In the genomic region with DNA sequence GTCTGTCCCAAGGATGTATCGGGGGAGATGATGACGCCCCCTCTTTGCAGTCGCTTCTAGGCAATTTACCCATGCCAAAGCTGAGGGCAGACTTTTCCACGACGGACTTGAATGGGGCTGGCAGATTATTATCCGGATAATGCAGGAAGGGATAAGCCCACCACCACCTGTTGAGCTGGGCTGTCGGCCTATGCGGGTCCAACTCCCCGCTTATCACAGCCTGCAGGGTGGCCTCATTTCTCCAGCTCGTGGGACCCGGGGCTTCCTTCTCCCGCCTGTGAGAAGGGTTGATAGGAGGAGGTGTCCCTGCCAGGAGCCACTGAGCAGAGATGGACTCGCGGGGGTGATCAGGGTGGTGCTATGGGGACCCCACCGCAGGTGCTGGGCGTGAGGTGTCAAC, we compare ENCODE assay signal across 1 cellular context.
TF ChIP-seq lines count a peak whose summit lies in the region.

No MANE protein-coding gene starts in this region.

TF ChIP-seq in HepG2, 621 proteins besides CTCF, POLR2A, EP300 and RAD21:
- TF ChIP-seq, protein P1, sequence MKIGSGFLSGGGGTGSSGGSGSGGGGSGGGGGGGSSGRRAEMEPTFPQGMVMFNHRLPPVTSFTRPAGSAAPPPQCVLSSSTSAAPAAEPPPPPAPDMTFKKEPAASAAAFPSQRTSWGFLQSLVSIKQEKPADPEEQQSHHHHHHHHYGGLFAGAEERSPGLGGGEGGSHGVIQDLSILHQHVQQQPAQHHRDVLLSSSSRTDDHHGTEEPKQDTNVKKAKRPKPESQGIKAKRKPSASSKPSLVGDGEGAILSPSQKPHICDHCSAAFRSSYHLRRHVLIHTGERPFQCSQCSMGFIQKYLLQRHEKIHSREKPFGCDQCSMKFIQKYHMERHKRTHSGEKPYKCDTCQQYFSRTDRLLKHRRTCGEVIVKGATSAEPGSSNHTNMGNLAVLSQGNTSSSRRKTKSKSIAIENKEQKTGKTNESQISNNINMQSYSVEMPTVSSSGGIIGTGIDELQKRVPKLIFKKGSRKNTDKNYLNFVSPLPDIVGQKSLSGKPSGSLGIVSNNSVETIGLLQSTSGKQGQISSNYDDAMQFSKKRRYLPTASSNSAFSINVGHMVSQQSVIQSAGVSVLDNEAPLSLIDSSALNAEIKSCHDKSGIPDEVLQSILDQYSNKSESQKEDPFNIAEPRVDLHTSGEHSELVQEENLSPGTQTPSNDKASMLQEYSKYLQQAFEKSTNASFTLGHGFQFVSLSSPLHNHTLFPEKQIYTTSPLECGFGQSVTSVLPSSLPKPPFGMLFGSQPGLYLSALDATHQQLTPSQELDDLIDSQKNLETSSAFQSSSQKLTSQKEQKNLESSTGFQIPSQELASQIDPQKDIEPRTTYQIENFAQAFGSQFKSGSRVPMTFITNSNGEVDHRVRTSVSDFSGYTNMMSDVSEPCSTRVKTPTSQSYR (CRISPR knock-in tag; IDR thresholded peaks at IDR 0.05; ENCODE audit: borderline replicate concordance), result no peak
TF ChIP-seq in HepG2: peak in this region for 0.
